1 cellular context compared by ENCODE assay signal in genomic region chr18:79379251-79379905, GRCh38.
TF ChIP-seq lines count a peak whose summit lies in the region.

No MANE protein-coding gene starts in this region.

TF ChIP-seq in endothelial cell of umbilical vein, 7 proteins besides CTCF, POLR2A, EP300 and RAD21 (continued from another document):
- TF ChIP-seq MAX (IDR thresholded peaks at IDR 0.05; ENCODE audit: insufficient read depth, insufficient read length) (no peak), GATA2 (IDR thresholded peaks at IDR 0.05; ENCODE audit: insufficient read depth, insufficient read length, low read depth, low read length) (no peak), FOS (IDR thresholded peaks at IDR 0.05; ENCODE audit: borderline replicate concordance, insufficient read depth, low read length) (no peak), MYC (IDR thresholded peaks at IDR 0.05; ENCODE audit: low read depth, low read length) (no peak), JUN (IDR thresholded peaks at IDR 0.05; ENCODE audit: borderline replicate concordance, insufficient read depth, insufficient read length, low read depth) (no peak), POLR2AphosphoS5 (IDR thresholded peaks at IDR 0.05; ENCODE audit: insufficient read depth, low read depth, low read length) (no peak)
